10 cellular contexts compared by ENCODE assay signal in the genomic region with DNA sequence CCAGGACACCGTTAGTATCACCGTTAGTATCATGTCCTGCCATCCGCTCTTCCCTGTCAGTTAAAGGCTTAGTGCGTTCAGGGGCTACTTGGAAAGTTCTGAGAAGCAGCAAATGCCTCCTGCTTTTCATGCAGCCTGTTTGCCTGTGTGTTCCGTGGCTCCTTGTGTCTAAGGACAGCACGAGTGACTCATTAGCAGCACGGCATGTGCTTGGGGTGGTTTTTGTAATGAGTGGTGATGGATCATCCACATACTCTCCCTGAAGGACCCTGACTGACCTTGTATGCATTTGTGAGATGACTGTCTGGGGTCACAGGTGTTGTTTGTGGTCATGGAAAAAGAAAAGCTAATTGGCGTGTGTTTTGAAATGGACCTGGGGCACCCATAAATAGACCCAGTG.
DNase-seq lines count a peak whose midpoint lies in the region; ATAC-seq and TF ChIP-seq lines count a peak whose summit lies in the region.
"Had no signal": no experiment of that assay in that cellular context is flagged by ENCODE, and none has a peak within 500 bp of the region (broad histone marks: within the 10 kb centered on the region; RNA-seq: fewer than 3 reads in every experiment).

No MANE protein-coding gene starts in this region.

- H3K27me3 Mint-ChIP-seq in T-helper 17 cell: no peaks in the 10 kb centered on the region

- no peak overlapping the region for H3K4me3 Mint-ChIP-seq in T-helper 17 cell
- H3K4me3 Mint-ChIP-seq: naive B cell had no signal

- H3K9me3 ChIP-seq in T-helper 17 cell (ENCODE audit: control insufficient read depth, low read length, poor library complexity, severe bottlenecking): no peaks in the 10 kb centered on the region

- ATAC-seq in left cardiac atrium (peak; percentile 31 to 84), sciatic nerve (peak; percentile 41), GM21381 (IDR thresholded peaks at IDR 0.05; ENCODE audit: unreplicated experiment) (no peak), T-helper 17 cell (no peak)

- TF ChIP-seq CTCF in GM13977 (IDR thresholded peaks at IDR 0.05; ENCODE audit: extremely low read depth, insufficient read depth, missing control alignments): no peak

- intact Hi-C loops in left cardiac atrium (cut with DNase I): loop anchor here (5.0 to 10.0 kb wide), 4 partner anchors 74 to 294 kb away; no protein-coding TSS in a partner anchor
- intact Hi-C loops in sciatic nerve (cut with DNase I): no loop called here

- in situ Hi-C loops in GM13977 (cut with MboI; ENCODE audit: low pct_unique_long_range_greater_than_20kb, low sequenced_read_pairs, unreplicated experiment): loop anchor here (25.0 kb wide), 1 partner anchor 1369 kb away; no protein-coding TSS in a partner anchor

- no peak overlapping the region for H3K27ac Mint-ChIP-seq in T-helper 17 cell
- H3K27ac Mint-ChIP-seq: naive B cell had no signal

- no peaks in the 10 kb centered on the region for H3K4me1 Mint-ChIP-seq in T-helper 17 cell
- H3K4me1 Mint-ChIP-seq: naive B cell had no signal

- peak; percentile 74 for DNase-seq in GM03348 (ENCODE audit: low spot score)
- DNase-seq in astrocyte of the hippocampus (ENCODE audit: low read depth, low spot score): peak; percentile 76
- DNase-seq in left cardiac atrium: peak; percentile 50
- no peak for DNase-seq in sciatic nerve (ENCODE audit: low spot score)
- no peak for DNase-seq in GM13977 (ENCODE audit: low spot score)
- DNase-seq in T-helper 17 cell: no peak
- no peak for DNase-seq in GOT3 (lab: John Stamatoyannopoulos, UW)
- DNase-seq: naive B cell, NCI-H82 had no signal

- H3K36me3 Mint-ChIP-seq in T-helper 17 cell (ENCODE audit: low read depth): no peaks in the 10 kb centered on the region
- H3K36me3 Mint-ChIP-seq: naive B cell had no signal

Comparison
In these comparisons a context has a peak if more than half of its experiments do, and no peak if none do; other contexts are left out.
1. DNase-seq: peak in GM03348 (single experiment), astrocyte of the hippocampus (single experiment) and left cardiac atrium (single experiment); none in sciatic nerve (single experiment), GM13977 (single experiment), T-helper 17 cell (0 of 3) and GOT3 (single experiment).
2. ATAC-seq: peak in left cardiac atrium (2 of 2) and sciatic nerve (single experiment); none in GM21381 (single experiment) and T-helper 17 cell (single experiment).